ENCODE assay signal across 8 cellular contexts in genomic region chr10:124626759-124627380, GRCh38.
DNase-seq lines count a peak whose midpoint lies in the region; ATAC-seq, FAIRE-seq and TF ChIP-seq lines count a peak whose summit lies in the region.

No MANE protein-coding gene starts in this region.

- 73 to 78% methylated on average over 10 to 13 of the region's 13 CpGs for WGBS in thyroid gland, 2 donors
- 66% methylated on average over 4 of the region's 13 CpGs for WGBS in esophagus muscularis mucosa

- H3K4me1 ChIP-seq in thyroid gland: peaks cover 94 to 100% of the 10 kb centered on the region in 2 donors
- peaks cover 12 to 28% of the 10 kb centered on the region in 2 donors for H3K4me1 ChIP-seq in kidney (ENCODE audit: control insufficient read depth in 1 of 2, insufficient read depth in 1 of 2, low read depth in 1 of 2, low read length in 2 of 2)
- H3K4me1 ChIP-seq in esophagus muscularis mucosa: peaks cover 72 to 80% (median 78%) of the 10 kb centered on the region in 4 donors

- no peaks in the 10 kb centered on the region for H3K9me3 Mint-ChIP-seq in WTC11

- TF ChIP-seq CTCF in WTC11 (IDR thresholded peaks at IDR 0.05) (no peak), thyroid gland (IDR thresholded peaks at IDR 0.05) (no peak), kidney (IDR thresholded peaks at IDR 0.05; ENCODE audit: borderline replicate concordance, extremely low read depth, insufficient read depth) (no peak), esophagus muscularis mucosa (IDR thresholded peaks at IDR 0.05) (no peak)

- FAIRE-seq in kidney (lab: Jason Lieb, UNC): no peak

- H3K27ac Mint-ChIP-seq in WTC11: peak overlapping the region; percentile 91

- TF ChIP-seq POLR2A in thyroid gland (IDR thresholded peaks at IDR 0.05) (no peak), esophagus muscularis mucosa (IDR thresholded peaks at IDR 0.05; ENCODE audit: low read depth) (no peak)

- CTCF ChIA-PET in WTC11 (lab: Charles Lee): interaction anchor here (1.0 to 4.4 kb wide), 7 partner anchors 10 to 114 kb away, joined by 3 to 20 read pairs (median 7); no protein-coding TSS in a partner anchor

- H3K36me3 Mint-ChIP-seq in WTC11: no peaks in the 10 kb centered on the region

- H3K4me1 Mint-ChIP-seq in WTC11: peaks cover 31% of the 10 kb centered on the region

- TF ChIP-seq EP300 in esophagus muscularis mucosa (IDR thresholded peaks at IDR 0.05): no peak

- H3K36me3 ChIP-seq in thyroid gland (no peaks in the 10 kb centered on the region), kidney (ENCODE audit: control insufficient read depth in 1 of 2, insufficient read depth in 2 of 2, low read length in 2 of 2) (peaks cover 0 to 4% of the 10 kb centered on the region in 2 donors), esophagus muscularis mucosa (peaks cover 0 to 18% (median 15%) of the 10 kb centered on the region in 4 donors)

- H3K4me3 ChIP-seq in thyroid gland (replicated peaks in 1 of 3) (no peak overlapping the region), kidney (ENCODE audit: low read length in 2 of 2) (no peak overlapping the region), esophagus muscularis mucosa (no peak overlapping the region)

- H3K4me3 Mint-ChIP-seq in WTC11: no peak overlapping the region

- DNase-seq in WTC11 (ENCODE audit: low spot score) (peak; percentile 34), iPS-NIHi11 (ENCODE audit: low spot score) (peak; percentile 75), thyroid gland (peak in 1 of 2 donors; percentile 42), kidney (no peak), RPMI8226 (no peak), esophagus muscularis mucosa (ENCODE audit: extremely low spot score) (no peak)

- H3K27ac ChIP-seq in thyroid gland (peak overlapping the region; percentile 67 to 98 (median 88)), kidney (ENCODE audit: low read depth in 2 of 2, low read length in 2 of 2) (no peak overlapping the region), esophagus muscularis mucosa (replicated peaks in 1 of 4) (peak overlapping the region in 1 of 4 donors; percentile 59)

- intact Hi-C loops in thyroid gland (cut with DNase I): loop anchor here (5.0 to 10.0 kb wide), 2 partner anchors 68 to 115 kb away; partner anchors contain the start of gene FAM53B
- intact Hi-C loops in kidney (cut with DNase I): no loop called here
- intact Hi-C loops in esophagus muscularis mucosa (cut with DNase I): loop anchor here (5.0 kb wide), 1 partner anchor 85 kb away; no protein-coding TSS in a partner anchor

- no peak overlapping the region for H3K9ac ChIP-seq in kidney (ENCODE audit: low read length in 2 of 2)

- POLR2A ChIA-PET in WTC11 (lab: Charles Lee): interaction anchor here (1.0 to 1.3 kb wide), 2 partner anchors 14 to 61 kb away, joined by 3 to 4 read pairs; no protein-coding TSS in a partner anchor

- ATAC-seq in GM19025 (IDR thresholded peaks at IDR 0.05; ENCODE audit: low read depth, unreplicated experiment): peak; percentile 64
- peak; percentile 70 for ATAC-seq in HG02884 (IDR thresholded peaks at IDR 0.05; ENCODE audit: unreplicated experiment)
- ATAC-seq in WTC11: peak; percentile 17

- H3K27me3 ChIP-seq in thyroid gland (no peaks in the 10 kb centered on the region), esophagus muscularis mucosa (no peaks in the 10 kb centered on the region)

- no peaks in the 10 kb centered on the region for H3K27me3 Mint-ChIP-seq in WTC11 (ENCODE audit: low read depth)

- H3K9me3 ChIP-seq in thyroid gland: no peaks in the 10 kb centered on the region
- no peaks in the 10 kb centered on the region for H3K9me3 ChIP-seq in kidney (ENCODE audit: control insufficient read depth in 1 of 2, low read length in 2 of 2)
- H3K9me3 ChIP-seq in esophagus muscularis mucosa: no peaks in the 10 kb centered on the region

TF ChIP-seq in WTC11, 78 proteins besides CTCF, POLR2A, EP300 and RAD21:
- TF ChIP-seq ZNF219 (CRISPR knock-in tag; IDR thresholded peaks at IDR 0.05; ENCODE audit: borderline replicate concordance) (0 out of 2 replicates have a peak, but pooled peaks have one; percentile 40), SOX15 (CRISPR knock-in tag; IDR thresholded peaks at IDR 0.05) (no peak), ZNF423 (CRISPR knock-in tag; IDR thresholded peaks at IDR 0.05) (peak; percentile 92), OVOL2 (CRISPR knock-in tag; IDR thresholded peaks at IDR 0.05; ENCODE audit: borderline replicate concordance) (no peak)
- TF ChIP-seq, protein P1, sequence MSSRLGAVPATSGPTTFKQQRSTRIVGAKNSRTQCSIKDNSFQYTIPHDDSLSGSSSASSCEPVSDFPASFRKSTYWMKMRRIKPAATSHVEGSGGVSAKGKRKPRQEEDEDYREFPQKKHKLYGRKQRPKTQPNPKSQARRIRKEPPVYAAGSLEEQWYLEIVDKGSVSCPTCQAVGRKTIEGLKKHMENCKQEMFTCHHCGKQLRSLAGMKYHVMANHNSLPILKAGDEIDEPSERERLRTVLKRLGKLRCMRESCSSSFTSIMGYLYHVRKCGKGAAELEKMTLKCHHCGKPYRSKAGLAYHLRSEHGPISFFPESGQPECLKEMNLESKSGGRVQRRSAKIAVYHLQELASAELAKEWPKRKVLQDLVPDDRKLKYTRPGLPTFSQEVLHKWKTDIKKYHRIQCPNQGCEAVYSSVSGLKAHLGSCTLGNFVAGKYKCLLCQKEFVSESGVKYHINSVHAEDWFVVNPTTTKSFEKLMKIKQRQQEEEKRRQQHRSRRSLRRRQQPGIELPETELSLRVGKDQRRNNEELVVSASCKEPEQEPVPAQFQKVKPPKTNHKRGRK (CRISPR knock-in tag; IDR thresholded peaks at IDR 0.05; ENCODE audit: borderline replicate concordance): no peak

Comparison
In these comparisons a context has a peak if more than half of its experiments do, and no peak if none do; other contexts are left out.
1. ATAC-seq: peak in every context shown above with its lines; median percentile 70 in HG02884; 64 in GM19025; 17 in WTC11.
2. DNase-seq: peak in WTC11 (single experiment) and iPS-NIHi11 (single experiment); none in kidney (single experiment), RPMI8226 (single experiment) and esophagus muscularis mucosa (single experiment).
3. H3K27ac ChIP-seq: peak in thyroid gland (3 of 3); none in kidney (0 of 2).